1 cellular context compared by ENCODE assay signal in the genomic region with DNA sequence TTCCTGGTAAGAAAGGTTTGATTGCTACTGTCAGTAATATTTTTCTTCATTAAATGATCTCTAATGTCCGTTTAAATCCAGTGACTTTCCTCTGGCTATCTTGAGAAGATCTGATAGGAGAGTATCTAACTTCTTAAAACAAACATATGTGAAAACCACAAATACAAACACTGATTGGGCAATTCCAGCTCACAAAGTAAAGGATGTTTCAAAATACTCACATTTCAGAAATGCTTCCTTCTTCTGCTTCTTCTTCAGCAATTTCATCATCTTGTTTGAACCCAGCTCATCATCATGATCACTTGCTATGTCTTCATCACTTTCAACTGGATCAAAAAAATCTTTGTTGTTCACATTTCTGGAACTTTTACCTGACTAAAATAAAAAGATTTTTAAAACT.
TF ChIP-seq lines count a peak whose summit lies in the region.

No MANE protein-coding gene starts in this region.

TF ChIP-seq in H1, 55 proteins besides CTCF, POLR2A, EP300 and RAD21:
- no peak for TF ChIP-seq KDM1A (IDR thresholded peaks at IDR 0.05; ENCODE audit: borderline replicate concordance, low read length)
- no peak for TF ChIP-seq TCF12 (IDR thresholded peaks at IDR 0.05; ENCODE audit: low read depth, low read length)
- no peak for TF ChIP-seq TEAD4 (IDR thresholded peaks at IDR 0.05; ENCODE audit: low read depth, low read length)
